28 cellular contexts compared by ENCODE assay signal in genomic region chrX:17876135-17876534, GRCh38. TPM values are rescaled to one million over a fixed set of nuclear protein-coding genes. Genes with fewer than 3 reads are reported as not detected.
A peak's percentile ranks its signal among the peaks of the same experiment; 100 is the strongest.
DNase-seq lines count a peak whose midpoint lies in the region; ATAC-seq and TF ChIP-seq lines count a peak whose summit lies in the region.
"Had no signal": no experiment of that assay in that cellular context is flagged by ENCODE, and none has a peak within 500 bp of the region (broad histone marks: within the 10 kb centered on the region; RNA-seq: fewer than 3 reads in every experiment).

No MANE protein-coding gene starts in this region.

- no peaks in the 10 kb centered on the region for H3K9me3 ChIP-seq in endodermal cell (ENCODE audit: control insufficient read depth, low read length)
- H3K9me3 ChIP-seq: ascending aorta, esophagus squamous epithelium, SJCRH30 had no signal

- H3K4me2 ChIP-seq in GM23338: no peak overlapping the region
- H3K4me2 ChIP-seq: BLaER1 had no signal

- H3K27ac ChIP-seq in GM23338 (ENCODE audit: low read depth) (no peak overlapping the region), endodermal cell (ENCODE audit: low read depth, low read length) (no peak overlapping the region), caudate nucleus (ENCODE audit: low read depth, low read length) (no peak overlapping the region)
- H3K27ac ChIP-seq: ascending aorta, BLaER1, esophagus squamous epithelium, heart left ventricle, SJCRH30 had no signal

- no peaks in the 10 kb centered on the region for H3K4me1 ChIP-seq in GM23338 (ENCODE audit: insufficient read depth)
- no peaks in the 10 kb centered on the region for H3K4me1 ChIP-seq in endodermal cell (ENCODE audit: control insufficient read depth, insufficient read depth, low read length)
- H3K4me1 ChIP-seq: ascending aorta, BLaER1, esophagus squamous epithelium, heart left ventricle, SJCRH30 had no signal

- H3K9ac ChIP-seq in endodermal cell (ENCODE audit: extremely low read depth, low read length, poor library complexity, severe bottlenecking): no peak overlapping the region
- H3K9ac ChIP-seq: BLaER1 had no signal

- H3K27me3 Mint-ChIP-seq in GM23338 (ENCODE audit: insufficient read depth, low read depth, poor library complexity): no peaks in the 10 kb centered on the region
- H3K27me3 Mint-ChIP-seq in endodermal cell (ENCODE audit: insufficient read depth): peaks cover 7% of the 10 kb centered on the region
- H3K27me3 Mint-ChIP-seq: activated CD4-positive, alpha-beta T cell treated with anti-CD3 and anti-CD28 coated beads, Interleukin-2, amount 10 ng/mL, durations not matched to agents 24 days and 14 days had no signal

- H3K9me3 Mint-ChIP-seq in GM23338: no peaks in the 10 kb centered on the region
- peaks cover 37% of the 10 kb centered on the region for H3K9me3 Mint-ChIP-seq in endodermal cell
- H3K9me3 Mint-ChIP-seq: activated CD4-positive, alpha-beta T cell treated with anti-CD3 and anti-CD28 coated beads, Interleukin-2, amount 10 ng/mL, durations not matched to agents 24 days and 14 days; activated naive CD8-positive, alpha-beta T cell treated with anti-CD3 and anti-CD28 coated beads, Interleukin-2, amount 10 ng/mL, durations not matched to agents 7 days and 5 days; activated T-cell treated with anti-CD3 and anti-CD28 coated beads, Interleukin-2, amount 50 U/mL, for 24 hours had no signal

- H3K9me2 ChIP-seq in GM23338 (ENCODE audit: insufficient read depth): no peaks in the 10 kb centered on the region

- H3K4me3 ChIP-seq in GM23338 (no peak overlapping the region), endodermal cell (ENCODE audit: low read length) (no peak overlapping the region)
- H3K4me3 ChIP-seq: ascending aorta, BLaER1, esophagus squamous epithelium, heart left ventricle, lung, SJCRH30 had no signal

- peaks cover 3% of the 10 kb centered on the region; the same call in 2 of the 3 replicates for H3K4me1 Mint-ChIP-seq in GM23338
- H3K4me1 Mint-ChIP-seq in endodermal cell: no peaks in the 10 kb centered on the region
- H3K4me1 Mint-ChIP-seq: activated CD4-positive, alpha-beta T cell treated with anti-CD3 and anti-CD28 coated beads, Interleukin-2, amount 10 ng/mL, durations not matched to agents 24 days and 14 days; activated naive CD8-positive, alpha-beta T cell treated with anti-CD3 and anti-CD28 coated beads, Interleukin-2, amount 10 ng/mL, durations not matched to agents 7 days and 5 days; natural killer cell; stimulated activated effector memory CD8-positive, alpha-beta T cell treated with anti-CD3 and anti-CD28 coated beads, Interleukin-12 subunit alpha, Interleukin-12 subunit beta, amount 100 ng/mL, for 72 hours had no signal

- ATAC-seq in GM23338 (peak; percentile 62), HG02759 (IDR thresholded peaks at IDR 0.05; ENCODE audit: unreplicated experiment) (no peak)
- ATAC-seq: heart left ventricle; HepG2; natural killer cell; stimulated activated effector memory CD8-positive, alpha-beta T cell treated with anti-CD3 and anti-CD28 coated beads, Interleukin-12 subunit alpha, Interleukin-12 subunit beta, amount 100 ng/mL, for 72 hours had no signal

- H3K27me3 ChIP-seq in GM23338 (ENCODE audit: insufficient read depth) (no peaks in the 10 kb centered on the region), endodermal cell (ENCODE audit: control insufficient read depth, insufficient read depth, low read length, poor library complexity, severe bottlenecking) (no peaks in the 10 kb centered on the region)
- H3K27me3 ChIP-seq: ascending aorta, esophagus squamous epithelium had no signal

- H3K27ac Mint-ChIP-seq in GM23338 (no peak overlapping the region), endodermal cell (no peak overlapping the region)
- H3K27ac Mint-ChIP-seq: activated CD4-positive, alpha-beta T cell treated with anti-CD3 and anti-CD28 coated beads, Interleukin-2, amount 10 ng/mL, durations not matched to agents 24 days and 14 days; activated naive CD8-positive, alpha-beta T cell treated with anti-CD3 and anti-CD28 coated beads, Interleukin-2, amount 10 ng/mL, durations not matched to agents 7 days and 5 days; activated T-cell treated with anti-CD3 and anti-CD28 coated beads, Interleukin-2, amount 50 U/mL, for 24 hours; natural killer cell; stimulated activated effector memory CD8-positive, alpha-beta T cell treated with anti-CD3 and anti-CD28 coated beads, Interleukin-12 subunit alpha, Interleukin-12 subunit beta, amount 100 ng/mL, for 72 hours had no signal

- DNase-seq in GM23338 (ENCODE audit: low spot score) (peak; percentile 32), NCI-H69 (lab: John Stamatoyannopoulos, UW) (peak; percentile 6), endodermal cell (peak; percentile 50), renal cortical epithelial cell (ENCODE audit: low read depth) (peak; percentile 20), caudate nucleus (lab: John Stamatoyannopoulos, UW) (no peak)
- DNase-seq in activated naive CD4-positive, alpha-beta T cell treated with Interleukin-2 at 50 U/mL for 16 hours: no peak
- DNase-seq: activated CD4-positive, alpha-beta T cell treated with anti-CD3 and anti-CD28 coated beads, Interleukin-2, amount 10 ng/mL, durations not matched to agents 24 days and 14 days; activated gamma-delta T cell; activated naive CD8-positive, alpha-beta T cell treated with anti-CD3 and anti-CD28 coated beads, Interleukin-2, amount 10 ng/mL, durations not matched to agents 7 days and 5 days; activated T-cell treated with anti-CD3 and anti-CD28 coated beads, Interleukin-2, amount 50 U/mL, for 24 hours; esophagus squamous epithelium; foreskin melanocyte; GDM1; heart left ventricle; kidney; natural killer cell; NCI-H2029 treated with DMSO at 0.1 percent for 48 hours; NCI-H226; NCI-H526 treated with DMSO at 0.1 percent for 48 hours; SJCRH30; T1000; trophoblast cell had no signal

- H3K36me3 Mint-ChIP-seq in GM23338 (ENCODE audit: low read depth) (no peaks in the 10 kb centered on the region), endodermal cell (ENCODE audit: low read depth) (no peaks in the 10 kb centered on the region)
- H3K36me3 Mint-ChIP-seq: activated naive CD8-positive, alpha-beta T cell treated with anti-CD3 and anti-CD28 coated beads, Interleukin-2, amount 10 ng/mL, durations not matched to agents 7 days and 5 days; natural killer cell; stimulated activated effector memory CD8-positive, alpha-beta T cell treated with anti-CD3 and anti-CD28 coated beads, Interleukin-12 subunit alpha, Interleukin-12 subunit beta, amount 100 ng/mL, for 72 hours had no signal

- H3K4me3 Mint-ChIP-seq in GM23338: no peak overlapping the region
- H3K4me3 Mint-ChIP-seq in endodermal cell: no peak overlapping the region
- H3K4me3 Mint-ChIP-seq: activated CD4-positive, alpha-beta T cell treated with anti-CD3 and anti-CD28 coated beads, Interleukin-2, amount 10 ng/mL, durations not matched to agents 24 days and 14 days; activated naive CD8-positive, alpha-beta T cell treated with anti-CD3 and anti-CD28 coated beads, Interleukin-2, amount 10 ng/mL, durations not matched to agents 7 days and 5 days; activated T-cell treated with anti-CD3 and anti-CD28 coated beads, Interleukin-2, amount 50 U/mL, for 24 hours; natural killer cell; stimulated activated effector memory CD8-positive, alpha-beta T cell treated with anti-CD3 and anti-CD28 coated beads, Interleukin-12 subunit alpha, Interleukin-12 subunit beta, amount 100 ng/mL, for 72 hours had no signal

- no peaks in the 10 kb centered on the region for H3K79me2 ChIP-seq in GM23338 (replicated peaks; ENCODE audit: insufficient read depth)

- no peaks in the 10 kb centered on the region for H3K36me3 ChIP-seq in GM23338 (ENCODE audit: insufficient read depth)
- H3K36me3 ChIP-seq in endodermal cell (ENCODE audit: control insufficient read depth, insufficient read depth, low read length): no peaks in the 10 kb centered on the region
- H3K36me3 ChIP-seq: ascending aorta, BLaER1, esophagus squamous epithelium, heart left ventricle, SJCRH30 had no signal

- H2AFZ ChIP-seq in GM23338: no peak overlapping the region

- no peaks in the 10 kb centered on the region for H4K20me1 ChIP-seq in GM23338 (replicated peaks; ENCODE audit: insufficient read depth)
- H4K20me1 ChIP-seq: BLaER1 had no signal

- TF ChIP-seq CTCF in GM23338 (conservative IDR thresholded peaks at IDR 0.05; ENCODE audit: low read depth in 2 of 2) (peak in 1 of 2 experiments; percentile 29; a peak in 2 of 4 replicates), endodermal cell (conservative IDR thresholded peaks at IDR 0.05) (peak; percentile 40)

- H3F3A ChIP-seq in GM23338 (replicated peaks; ENCODE audit: low read depth): no peaks in the 10 kb centered on the region

TF ChIP-seq in GM23338, 12 proteins besides CTCF, POLR2A, EP300 and RAD21:
- TF ChIP-seq JUNB (IDR thresholded peaks at IDR 0.05; ENCODE audit: unreplicated experiment): no peak
- TF ChIP-seq ETS1 (IDR thresholded peaks at IDR 0.05): no peak
TF ChIP-seq in GM23338: peak in this region for 0.

RNA-seq across cellular contexts. Expression of gene RAI2, which starts 15.0 kb away (rescaled TPM):
- total RNA-seq in GM23338 (2014; rRNA removed; shearing (Covaris generic)): 0.83 and 1.4 TPM in 2 replicates
- 0.99 and 1.5 TPM in 2 replicates for polyA plus RNA-seq in GM23338 (2016; fragmentation: Nextera tagmentation; extraction: Ambion mirVana)
- total RNA-seq in endodermal cell: 1 to 10 TPM; 4.8 to 5.8 TPM
- polyA plus RNA-seq in endodermal cell (2013, experiment 1 of 2): 1.2 TPM
- 1.5 TPM for polyA plus RNA-seq in endodermal cell (2013, experiment 2 of 2)
- total RNA-seq in renal cortical epithelial cell: 0.15 TPM in 1 of 2 replicates, not detected in the other
- total RNA-seq: activated naive CD8-positive, alpha-beta T cell treated with anti-CD3 and anti-CD28 coated beads, Interleukin-2, amount 10 ng/mL, durations not matched to agents 7 days and 5 days; HepG2; natural killer cell; SJCRH30 had no signal
- polyA plus RNA-seq: HepG2 had no signal

Comparison
In these comparisons a context has a peak if more than half of its experiments do, and no peak if none do; other contexts are left out.
1. DNase-seq: peak in GM23338 (single experiment), NCI-H69 (single experiment), endodermal cell (single experiment) and renal cortical epithelial cell (single experiment); none in activated naive CD4-positive, alpha-beta T cell treated with Interleukin-2 at 50 U/mL for 16 hours (single experiment) and caudate nucleus (0 of 61).